In the genomic region with DNA sequence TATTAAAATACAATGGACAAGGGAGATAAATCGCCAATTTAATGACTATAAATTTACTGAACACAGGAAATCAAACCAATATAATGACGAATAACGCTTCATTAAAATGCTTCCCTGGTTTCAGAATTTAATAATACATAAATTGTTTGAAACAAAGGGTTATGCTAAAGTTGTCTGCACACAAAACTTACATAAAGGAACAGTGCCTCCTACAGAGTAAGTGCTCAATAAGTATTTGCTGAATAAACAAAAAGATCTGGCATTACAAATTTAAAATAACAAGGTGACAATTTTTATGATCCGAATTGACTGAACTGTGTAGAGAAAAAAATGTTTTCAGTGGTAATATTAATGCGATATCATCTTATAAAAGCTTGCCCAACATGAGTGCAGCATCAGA, we compare ENCODE assay signal across 8 cellular contexts.
DNase-seq lines count a peak whose midpoint lies in the region; ATAC-seq, FAIRE-seq and TF ChIP-seq lines count a peak whose summit lies in the region.

No MANE protein-coding gene starts in this region.

- H3K4me1 ChIP-seq in muscle layer of colon (ENCODE audit: insufficient read depth, low read length): peaks cover 29% of the 10 kb centered on the region

- H3K27ac ChIP-seq in muscle layer of colon (ENCODE audit: low read depth, low read length): peak overlapping the region; percentile 95

- FAIRE-seq in bronchial epithelial cell (lab: Jason Lieb, UNC): no peak

- no peak for ATAC-seq in GM21390 (IDR thresholded peaks at IDR 0.05; ENCODE audit: unreplicated experiment)

- H3K9me3 ChIP-seq in muscle layer of colon (ENCODE audit: low read length): no peaks in the 10 kb centered on the region

- peak overlapping the region; percentile 76 for H3K9ac ChIP-seq in muscle layer of colon (ENCODE audit: low read length)

- DNase-seq in DMS53 treated with DMSO at 0.1 percent for 48 hours (lab: John Stamatoyannopoulos, UW; ENCODE audit: unreplicated experiment) (peak; percentile 1), LNCaP clone FGC (ENCODE audit: low read depth) (peak; percentile 32), bronchial epithelial cell (ENCODE audit: low read depth) (peak; percentile 47), SKM-1 (lab: John Stamatoyannopoulos, UW; ENCODE audit: unreplicated experiment) (no peak), occipital lobe (lab: John Stamatoyannopoulos, UW) (no peak), GOT3 (lab: John Stamatoyannopoulos, UW) (no peak)

- H3K4me3 ChIP-seq in LNCaP clone FGC (ENCODE audit: low read depth, low read length) (peak overlapping the region; percentile 96), bronchial epithelial cell (ENCODE audit: low read depth, low read length) (no peak overlapping the region), muscle layer of colon (ENCODE audit: low read depth in 1 of 2, low read length in 2 of 2) (peak overlapping the region in 1 of 2 donors; percentile 99)

- TF ChIP-seq CTCF in LNCaP clone FGC (IDR thresholded peaks at IDR 0.05; ENCODE audit: control insufficient read depth, extremely low read depth, insufficient read depth): peak; percentile 45
- TF ChIP-seq CTCF in bronchial epithelial cell (IDR thresholded peaks at IDR 0.05; ENCODE audit: insufficient read depth, low read length, severe bottlenecking): peak; percentile 15

- no peaks in the 10 kb centered on the region for H3K27me3 ChIP-seq in bronchial epithelial cell (ENCODE audit: control insufficient read depth, insufficient read depth, low read length)
- H3K27me3 ChIP-seq in muscle layer of colon (ENCODE audit: control insufficient read depth in 1 of 2, insufficient read depth in 2 of 2, low read length in 2 of 2): no peaks in the 10 kb centered on the region

- H3K36me3 ChIP-seq in bronchial epithelial cell (ENCODE audit: control insufficient read depth, insufficient read depth, low read length) (no peaks in the 10 kb centered on the region), muscle layer of colon (ENCODE audit: insufficient read depth, low read length) (no peaks in the 10 kb centered on the region)

Comparison
In these comparisons a context has a peak if more than half of its experiments do, and no peak if none do; other contexts are left out.
1. DNase-seq: peak in DMS53 treated with DMSO at 0.1 percent for 48 hours (single experiment), LNCaP clone FGC (single experiment) and bronchial epithelial cell (single experiment); none in SKM-1 (single experiment), occipital lobe (single experiment) and GOT3 (single experiment).